8 cellular contexts compared by ENCODE assay signal in genomic region chr3:157201648-157202278, GRCh38. TPM values are rescaled to one million over a fixed set of nuclear protein-coding genes. Genes with fewer than 3 reads are reported as not detected.
DNase-seq lines count a peak whose midpoint lies in the region; ATAC-seq and TF ChIP-seq lines count a peak whose summit lies in the region.

No MANE protein-coding gene starts in this region.

- no peak overlapping the region for H3K9ac ChIP-seq in Loucy (ENCODE audit: low read depth, low read length, poor library complexity, severe bottlenecking)

- H3K4me3 Mint-ChIP-seq in activated CD4-positive, alpha-beta T cell treated with anti-CD3 and anti-CD28 coated beads, Interleukin-2, amount 10 ng/mL, durations not matched to agents 7 days and 5 days = no peak overlapping the region

- intact Hi-C loops in prostate gland (cut with DNase I) = loop anchor here (10.0 kb wide), 2 partner anchors 243 to 373 kb away; no protein-coding TSS in a partner anchor

- H3K27me3 ChIP-seq in Loucy (ENCODE audit: insufficient read depth, low read length, poor library complexity, severe bottlenecking) (no peaks in the 10 kb centered on the region), RWPE2 (ENCODE audit: insufficient read depth, poor library complexity, severe bottlenecking) (no peaks in the 10 kb centered on the region), prostate gland (replicated peaks; ENCODE audit: insufficient read depth) (no peaks in the 10 kb centered on the region)

- H3K27ac Mint-ChIP-seq in activated CD4-positive, alpha-beta T cell treated with anti-CD3 and anti-CD28 coated beads, Interleukin-2, amount 10 ng/mL, durations not matched to agents 7 days and 5 days = no peak overlapping the region

- no peak overlapping the region for H3K27ac ChIP-seq in RWPE2 (ENCODE audit: poor library complexity, severe bottlenecking)
- H3K27ac ChIP-seq in prostate gland = no peak overlapping the region

- no peaks in the 10 kb centered on the region for H3K9me2 ChIP-seq in Loucy (replicated peaks; ENCODE audit: low read depth, low read length)

- no peaks in the 10 kb centered on the region for H3K4me1 ChIP-seq in Loucy (ENCODE audit: insufficient read depth, low read length, poor library complexity, severe bottlenecking)
- H3K4me1 ChIP-seq in RWPE2 (ENCODE audit: insufficient read depth, poor library complexity, severe bottlenecking) = no peaks in the 10 kb centered on the region
- H3K4me1 ChIP-seq in prostate gland (replicated peaks) = no peaks in the 10 kb centered on the region

- H3K36me3 ChIP-seq in Loucy (ENCODE audit: insufficient read depth, low read length) = no peaks in the 10 kb centered on the region
- no peaks in the 10 kb centered on the region for H3K36me3 ChIP-seq in RWPE2 (ENCODE audit: low read depth)
- H3K36me3 ChIP-seq in prostate gland = no peaks in the 10 kb centered on the region

- no peaks in the 10 kb centered on the region for H4K20me1 ChIP-seq in Loucy (ENCODE audit: insufficient read depth, low read length, poor library complexity, severe bottlenecking)

- no peaks in the 10 kb centered on the region for H3K36me3 Mint-ChIP-seq in activated CD4-positive, alpha-beta T cell treated with anti-CD3 and anti-CD28 coated beads, Interleukin-2, amount 10 ng/mL, durations not matched to agents 7 days and 5 days (ENCODE audit: low read depth)

- ATAC-seq in GM21515 (IDR thresholded peaks at IDR 0.05; ENCODE audit: unreplicated experiment) (peak; percentile 67), RWPE2 (ENCODE audit: low read depth) (peak; percentile 67; the same call in 2 of the 3 replicates)

- H3K4me3 ChIP-seq in Loucy (ENCODE audit: low read length, poor library complexity, severe bottlenecking) (no peak overlapping the region), RWPE2 (ENCODE audit: severe bottlenecking) (no peak overlapping the region), prostate gland (no peak overlapping the region)

- TF ChIP-seq CTCF in Loucy (conservative IDR thresholded peaks at IDR 0.05; ENCODE audit: low read length) (peak; percentile 56), RWPE2 (IDR thresholded peaks at IDR 0.05; ENCODE audit: poor library complexity, severe bottlenecking) (peak; percentile 76), prostate gland (IDR thresholded peaks at IDR 0.05) (peak in 3 of 4 experiments; percentile 47 to 62 (median 59))

- no peak overlapping the region for H2AFZ ChIP-seq in Loucy (ENCODE audit: low read length)

- H3F3A ChIP-seq in Loucy (ENCODE audit: low read depth) = no peaks in the 10 kb centered on the region

- H3K4me2 ChIP-seq in Loucy (ENCODE audit: low read depth, low read length, poor library complexity, severe bottlenecking) = no peak overlapping the region

- TF ChIP-seq POLR2A in prostate gland (IDR thresholded peaks at IDR 0.05) = no peak

- H3K27me3 Mint-ChIP-seq in activated CD4-positive, alpha-beta T cell treated with anti-CD3 and anti-CD28 coated beads, Interleukin-2, amount 10 ng/mL, durations not matched to agents 7 days and 5 days = no peaks in the 10 kb centered on the region

- CTCF ChIA-PET in activated CD4-positive, alpha-beta T cell treated with anti-CD3 and anti-CD28 coated beads, Interleukin-2, amount 10 ng/mL, durations not matched to agents 7 days and 5 days (lab: Charles Lee) = interaction anchor here (0.7 to 1.4 kb wide), 3 partner anchors 21 to 1049 kb away, joined by 3 read pairs; no protein-coding TSS in a partner anchor

- H3K9me3 Mint-ChIP-seq in activated CD4-positive, alpha-beta T cell treated with anti-CD3 and anti-CD28 coated beads, Interleukin-2, amount 10 ng/mL, durations not matched to agents 7 days and 5 days = no peaks in the 10 kb centered on the region

- 48% methylated on average over 6 of the region's 6 CpGs for whole genome bisulfite sequencing in prostate gland

- no peaks in the 10 kb centered on the region for H3K4me1 Mint-ChIP-seq in activated CD4-positive, alpha-beta T cell treated with anti-CD3 and anti-CD28 coated beads, Interleukin-2, amount 10 ng/mL, durations not matched to agents 7 days and 5 days

- POLR2A ChIA-PET in activated CD4-positive, alpha-beta T cell treated with anti-CD3 and anti-CD28 coated beads, Interleukin-2, amount 10 ng/mL, durations not matched to agents 7 days and 5 days (lab: Charles Lee) = interaction anchor here (0.8 kb wide), 2 partner anchors 27 to 238 kb away, joined by 3 read pairs; no protein-coding TSS in a partner anchor

- peak; percentile 49 for DNase-seq in EL
- DNase-seq in RWPE2 (ENCODE audit: low spot score) = no peak
- DNase-seq in fibroblast of the conjunctiva (ENCODE audit: low read depth) = peak; percentile 24
- no peak for DNase-seq in prostate gland (ENCODE audit: low spot score)
- DNase-seq in activated CD4-positive, CD25-positive, alpha-beta regulatory T cell treated with anti-CD3 and anti-CD28 coated beads, Interleukin-2, amount 50 U/mL, for 72 hours = no peak
- DNase-seq in activated CD4-positive, alpha-beta T cell treated with anti-CD3 and anti-CD28 coated beads, Interleukin-2, amount 10 ng/mL, durations not matched to agents 7 days and 5 days = no peak

- no peaks in the 10 kb centered on the region for H3K79me2 ChIP-seq in Loucy (ENCODE audit: insufficient read depth, low read length)

- H3K9me3 ChIP-seq in Loucy (ENCODE audit: insufficient read depth, low read depth, low read length) = no peaks in the 10 kb centered on the region
- H3K9me3 ChIP-seq in RWPE2 (ENCODE audit: severe bottlenecking) = no peaks in the 10 kb centered on the region
- H3K9me3 ChIP-seq in prostate gland = no peaks in the 10 kb centered on the region

RNA-seq across cellular contexts. Expression of gene CCNL1, which starts 41.8 kb away (rescaled TPM):
- 100 to 1,000 TPM in 1 of 2 donors, 10 to 100 TPM in 1; 94.5 to 157 TPM for total RNA-seq in prostate gland
- total RNA-seq in activated CD4-positive, alpha-beta T cell treated with anti-CD3 and anti-CD28 coated beads, Interleukin-2, amount 10 ng/mL, durations not matched to agents 7 days and 5 days = 100 to 1,000 TPM; 220 to 258 TPM

Comparison
In these comparisons a context has a peak if more than half of its experiments do, and no peak if none do; other contexts are left out.
1. DNase-seq: peak in EL (single experiment) and fibroblast of the conjunctiva (single experiment); none in RWPE2 (single experiment), prostate gland (single experiment), activated CD4-positive, CD25-positive, alpha-beta regulatory T cell treated with anti-CD3 and anti-CD28 coated beads, Interleukin-2, amount 50 U/mL, for 72 hours (single experiment) and activated CD4-positive, alpha-beta T cell treated with anti-CD3 and anti-CD28 coated beads, Interleukin-2, amount 10 ng/mL, durations not matched to agents 7 days and 5 days (single experiment).
2. Peak in every context shown above with its lines, with median percentiles within 50 percentile points of each other: CTCF ChIP-seq.